In the genomic region with DNA sequence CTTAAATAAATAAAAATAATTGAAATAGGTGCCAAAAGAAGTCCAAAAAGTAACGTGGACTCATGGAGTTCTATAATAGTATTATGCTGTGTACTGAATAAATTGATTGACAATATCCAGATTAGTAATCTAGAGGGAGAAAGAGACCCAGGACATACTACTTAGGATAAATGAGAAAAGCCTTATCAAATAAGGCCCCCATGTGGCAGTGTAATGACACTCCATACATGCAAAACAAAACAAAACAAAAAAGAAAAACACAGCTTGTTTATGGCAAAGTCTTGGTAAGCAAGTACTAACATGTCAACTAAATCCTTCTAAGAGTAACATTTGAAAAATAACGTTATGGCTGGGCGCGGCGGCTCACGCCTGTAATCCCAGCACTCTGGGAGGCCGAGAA, we compare ENCODE assay signal across 2 cellular contexts.
TF ChIP-seq lines count a peak whose summit lies in the region.

No MANE protein-coding gene starts in this region.

TF ChIP-seq in Ishikawa, 13 proteins besides CTCF, POLR2A, EP300 and RAD21 (continued from another document):
- TF ChIP-seq, protein P1, sequence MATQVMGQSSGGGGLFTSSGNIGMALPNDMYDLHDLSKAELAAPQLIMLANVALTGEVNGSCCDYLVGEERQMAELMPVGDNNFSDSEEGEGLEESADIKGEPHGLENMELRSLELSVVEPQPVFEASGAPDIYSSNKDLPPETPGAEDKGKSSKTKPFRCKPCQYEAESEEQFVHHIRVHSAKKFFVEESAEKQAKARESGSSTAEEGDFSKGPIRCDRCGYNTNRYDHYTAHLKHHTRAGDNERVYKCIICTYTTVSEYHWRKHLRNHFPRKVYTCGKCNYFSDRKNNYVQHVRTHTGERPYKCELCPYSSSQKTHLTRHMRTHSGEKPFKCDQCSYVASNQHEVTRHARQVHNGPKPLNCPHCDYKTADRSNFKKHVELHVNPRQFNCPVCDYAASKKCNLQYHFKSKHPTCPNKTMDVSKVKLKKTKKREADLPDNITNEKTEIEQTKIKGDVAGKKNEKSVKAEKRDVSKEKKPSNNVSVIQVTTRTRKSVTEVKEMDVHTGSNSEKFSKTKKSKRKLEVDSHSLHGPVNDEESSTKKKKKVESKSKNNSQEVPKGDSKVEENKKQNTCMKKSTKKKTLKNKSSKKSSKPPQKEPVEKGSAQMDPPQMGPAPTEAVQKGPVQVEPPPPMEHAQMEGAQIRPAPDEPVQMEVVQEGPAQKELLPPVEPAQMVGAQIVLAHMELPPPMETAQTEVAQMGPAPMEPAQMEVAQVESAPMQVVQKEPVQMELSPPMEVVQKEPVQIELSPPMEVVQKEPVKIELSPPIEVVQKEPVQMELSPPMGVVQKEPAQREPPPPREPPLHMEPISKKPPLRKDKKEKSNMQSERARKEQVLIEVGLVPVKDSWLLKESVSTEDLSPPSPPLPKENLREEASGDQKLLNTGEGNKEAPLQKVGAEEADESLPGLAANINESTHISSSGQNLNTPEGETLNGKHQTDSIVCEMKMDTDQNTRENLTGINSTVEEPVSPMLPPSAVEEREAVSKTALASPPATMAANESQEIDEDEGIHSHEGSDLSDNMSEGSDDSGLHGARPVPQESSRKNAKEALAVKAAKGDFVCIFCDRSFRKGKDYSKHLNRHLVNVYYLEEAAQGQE (IDR thresholded peaks at IDR 0.05; ENCODE audit: low read depth): no peak
- TF ChIP-seq FOXM1 (IDR thresholded peaks at IDR 0.05; ENCODE audit: borderline replicate concordance, low read depth): no peak
- TF ChIP-seq TCF12 (IDR thresholded peaks at IDR 0.05; ENCODE audit: low read depth): no peak
- TF ChIP-seq, protein P2, sequence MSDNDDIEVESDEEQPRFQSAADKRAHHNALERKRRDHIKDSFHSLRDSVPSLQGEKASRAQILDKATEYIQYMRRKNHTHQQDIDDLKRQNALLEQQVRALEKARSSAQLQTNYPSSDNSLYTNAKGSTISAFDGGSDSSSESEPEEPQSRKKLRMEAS (IDR thresholded peaks at IDR 0.05): no peak
- TF ChIP-seq ZBTB7A (IDR thresholded peaks at IDR 0.05; ENCODE audit: low read depth): no peak
- no peak for TF ChIP-seq TAF1 (IDR thresholded peaks at IDR 0.05; ENCODE audit: low read depth)
- no peak for TF ChIP-seq NFIC (IDR thresholded peaks at IDR 0.05)
- no peak for TF ChIP-seq EGR1 (IDR thresholded peaks at IDR 0.05)
- no peak for TF ChIP-seq CEBPB (IDR thresholded peaks at IDR 0.05)
- no peak for TF ChIP-seq TEAD4 (IDR thresholded peaks at IDR 0.05)
- TF ChIP-seq, protein P3, sequence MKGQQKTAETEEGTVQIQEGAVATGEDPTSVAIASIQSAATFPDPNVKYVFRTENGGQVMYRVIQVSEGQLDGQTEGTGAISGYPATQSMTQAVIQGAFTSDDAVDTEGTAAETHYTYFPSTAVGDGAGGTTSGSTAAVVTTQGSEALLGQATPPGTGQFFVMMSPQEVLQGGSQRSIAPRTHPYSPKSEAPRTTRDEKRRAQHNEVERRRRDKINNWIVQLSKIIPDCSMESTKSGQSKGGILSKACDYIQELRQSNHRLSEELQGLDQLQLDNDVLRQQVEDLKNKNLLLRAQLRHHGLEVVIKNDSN (IDR thresholded peaks at IDR 0.05): no peak

TF ChIP-seq in HepG2, 621 proteins besides CTCF, POLR2A, EP300 and RAD21 (continued from another document):
- TF ChIP-seq, protein P4, sequence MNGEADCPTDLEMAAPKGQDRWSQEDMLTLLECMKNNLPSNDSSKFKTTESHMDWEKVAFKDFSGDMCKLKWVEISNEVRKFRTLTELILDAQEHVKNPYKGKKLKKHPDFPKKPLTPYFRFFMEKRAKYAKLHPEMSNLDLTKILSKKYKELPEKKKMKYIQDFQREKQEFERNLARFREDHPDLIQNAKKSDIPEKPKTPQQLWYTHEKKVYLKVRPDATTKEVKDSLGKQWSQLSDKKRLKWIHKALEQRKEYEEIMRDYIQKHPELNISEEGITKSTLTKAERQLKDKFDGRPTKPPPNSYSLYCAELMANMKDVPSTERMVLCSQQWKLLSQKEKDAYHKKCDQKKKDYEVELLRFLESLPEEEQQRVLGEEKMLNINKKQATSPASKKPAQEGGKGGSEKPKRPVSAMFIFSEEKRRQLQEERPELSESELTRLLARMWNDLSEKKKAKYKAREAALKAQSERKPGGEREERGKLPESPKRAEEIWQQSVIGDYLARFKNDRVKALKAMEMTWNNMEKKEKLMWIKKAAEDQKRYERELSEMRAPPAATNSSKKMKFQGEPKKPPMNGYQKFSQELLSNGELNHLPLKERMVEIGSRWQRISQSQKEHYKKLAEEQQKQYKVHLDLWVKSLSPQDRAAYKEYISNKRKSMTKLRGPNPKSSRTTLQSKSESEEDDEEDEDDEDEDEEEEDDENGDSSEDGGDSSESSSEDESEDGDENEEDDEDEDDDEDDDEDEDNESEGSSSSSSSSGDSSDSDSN (CRISPR knock-in tag; IDR thresholded peaks at IDR 0.05): no peak
